ENCODE assay signal across 7 cellular contexts in genomic region chr3:172787019-172787418, GRCh38.
"Had no signal": no experiment of that assay in that cellular context is flagged by ENCODE, and none has a peak within 500 bp of the region (broad histone marks: within the 10 kb centered on the region; RNA-seq: fewer than 3 reads in every experiment).

No MANE protein-coding gene starts in this region.

- H3K9ac ChIP-seq: GM23248 had no signal

- H3K9me3 Mint-ChIP-seq: GM23338, H9 had no signal

- H3K27ac ChIP-seq: GM23248 had no signal

- H3K27ac Mint-ChIP-seq: GM23338, H9 had no signal

- H3K9me3 ChIP-seq: HAP-1 had no signal

- ATAC-seq: GM23338, HCT116 had no signal

- H3K4me1 Mint-ChIP-seq: GM23338 had no signal

- H3K4me2 ChIP-seq: GM23338 had no signal

- H3K4me1 ChIP-seq: HAP-1 had no signal

- H3K4me3 ChIP-seq: GM23248, GM23338, HAP-1 had no signal

- H3K4me3 Mint-ChIP-seq: GM23338, H9 had no signal

- DNase-seq: GOT3, H7, H9 had no signal

- H2AFZ ChIP-seq: GM23248, GM23338 had no signal
